ENCODE assay signal across 1 cellular context in the genomic region with DNA sequence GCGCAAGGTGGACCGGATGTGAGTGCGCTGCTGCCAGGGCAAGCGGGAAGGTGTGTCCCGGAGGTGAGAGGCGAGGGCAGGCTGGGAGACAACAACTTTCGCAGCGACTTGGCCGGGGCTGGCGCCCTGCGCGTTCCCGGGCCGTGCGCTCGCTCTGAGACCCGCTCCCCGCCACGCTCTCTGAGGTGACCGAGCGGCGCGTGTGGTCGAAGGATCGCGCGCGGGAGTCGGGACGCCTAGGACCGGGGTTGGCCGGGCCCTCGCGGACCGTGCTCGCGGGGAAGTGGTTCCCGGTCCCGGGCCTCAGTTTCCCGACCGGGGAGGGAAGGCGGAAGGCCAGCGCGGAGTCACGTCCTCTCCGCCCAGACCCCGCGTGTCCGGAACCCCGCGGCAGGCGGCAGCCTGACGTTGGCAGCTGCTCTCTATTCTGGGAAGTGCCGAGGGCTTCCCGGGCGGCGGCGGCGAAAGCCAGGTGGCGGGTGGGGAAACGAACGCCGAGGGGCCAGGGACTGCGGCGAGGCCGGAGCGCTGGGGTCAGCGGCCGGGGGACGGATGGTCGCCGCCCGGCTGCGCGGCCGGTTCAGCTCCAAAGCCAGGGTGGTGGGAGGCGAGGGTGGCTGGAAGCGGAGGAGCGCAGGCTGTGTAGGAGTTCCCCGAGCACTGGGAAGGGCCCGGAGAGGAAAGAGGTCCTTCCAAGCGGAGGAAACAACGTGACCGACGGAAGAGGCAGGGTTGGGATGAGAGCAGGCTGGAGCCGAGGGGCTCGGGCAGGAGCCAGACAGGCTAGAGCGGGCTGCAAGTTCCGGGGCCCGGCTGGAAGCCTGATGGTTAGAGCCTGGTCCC.
TF ChIP-seq lines count a peak whose summit lies in the region.

No MANE protein-coding gene starts in this region.

TF ChIP-seq in HEK293, 187 proteins besides CTCF, POLR2A, EP300 and RAD21 (continued from another document):
- TF ChIP-seq ZNF571 (tag by site-specific recombination; IDR thresholded peaks at IDR 0.05) (no peak), GLI4 (tag by site-specific recombination; IDR thresholded peaks at IDR 0.05) (no peak), PATZ1 (tag by site-specific recombination; IDR thresholded peaks at IDR 0.05) (0 out of 2 replicates have a peak, but pooled peaks have one; percentile 36), ZNF426 (tag by site-specific recombination; IDR thresholded peaks at IDR 0.05) (no peak), ZNF501 (tag by site-specific recombination; IDR thresholded peaks at IDR 0.05) (0 out of 2 replicates have a peak, but pooled peaks have one; percentile 39), MYNN (tag by site-specific recombination; IDR thresholded peaks at IDR 0.05; ENCODE audit: borderline replicate concordance) (no peak), ZNF335 (tag by site-specific recombination; conservative IDR thresholded peaks at IDR 0.05) (0 out of 2 replicates have a peak, but pooled peaks have one; percentile 36), KLF17 (tag by site-specific recombination; IDR thresholded peaks at IDR 0.05) (peak; percentile 38; the same call in 1 of the 2 replicates), ZNF660 (tag by site-specific recombination; IDR thresholded peaks at IDR 0.05) (no peak), KLF16 (tag by site-specific recombination; IDR thresholded peaks at IDR 0.05) (0 out of 2 replicates have a peak, but pooled peaks have one; percentile 36), SP2 (tag by site-specific recombination; IDR thresholded peaks at IDR 0.05) (peak; percentile 36), ZNF707 (tag by site-specific recombination; IDR thresholded peaks at IDR 0.05) (no peak), ZNF596 (tag by site-specific recombination; IDR thresholded peaks at IDR 0.05) (peak; percentile 53; the same call in 1 of the 2 replicates), ZSCAN23 (tag by site-specific recombination; IDR thresholded peaks at IDR 0.05) (no peak), ZBTB8A (tag by site-specific recombination; IDR thresholded peaks at IDR 0.05) (peak; percentile 78; the same call in 1 of the 2 replicates), GLIS2 (tag by site-specific recombination; IDR thresholded peaks at IDR 0.05) (peak; percentile 53; the same call in 1 of the 2 replicates), ZBTB48 (tag by site-specific recombination; IDR thresholded peaks at IDR 0.05) (no peak)
- TF ChIP-seq, protein P1, sequence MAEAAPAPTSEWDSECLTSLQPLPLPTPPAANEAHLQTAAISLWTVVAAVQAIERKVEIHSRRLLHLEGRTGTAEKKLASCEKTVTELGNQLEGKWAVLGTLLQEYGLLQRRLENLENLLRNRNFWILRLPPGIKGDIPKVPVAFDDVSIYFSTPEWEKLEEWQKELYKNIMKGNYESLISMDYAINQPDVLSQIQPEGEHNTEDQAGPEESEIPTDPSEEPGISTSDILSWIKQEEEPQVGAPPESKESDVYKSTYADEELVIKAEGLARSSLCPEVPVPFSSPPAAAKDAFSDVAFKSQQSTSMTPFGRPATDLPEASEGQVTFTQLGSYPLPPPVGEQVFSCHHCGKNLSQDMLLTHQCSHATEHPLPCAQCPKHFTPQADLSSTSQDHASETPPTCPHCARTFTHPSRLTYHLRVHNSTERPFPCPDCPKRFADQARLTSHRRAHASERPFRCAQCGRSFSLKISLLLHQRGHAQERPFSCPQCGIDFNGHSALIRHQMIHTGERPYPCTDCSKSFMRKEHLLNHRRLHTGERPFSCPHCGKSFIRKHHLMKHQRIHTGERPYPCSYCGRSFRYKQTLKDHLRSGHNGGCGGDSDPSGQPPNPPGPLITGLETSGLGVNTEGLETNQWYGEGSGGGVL (tag by site-specific recombination; IDR thresholded peaks at IDR 0.05) = peak; percentile 7; the same call in 1 of the 2 replicates
